In genomic region chr11:17259519-17259918, GRCh38 we compare ENCODE assay signal across 17 cellular contexts. TPM values are rescaled to one million over a fixed set of nuclear protein-coding genes. Genes with fewer than 3 reads are reported as not detected.
DNase-seq lines count a peak whose midpoint lies in the region; ATAC-seq, FAIRE-seq and TF ChIP-seq lines count a peak whose summit lies in the region.
"Had no signal": no experiment of that assay in that cellular context is flagged by ENCODE, and none has a peak within 500 bp of the region (broad histone marks: within the 10 kb centered on the region; RNA-seq: fewer than 3 reads in every experiment).

No MANE protein-coding gene starts in this region.

- no peak overlapping the region for H3K4me3 Mint-ChIP-seq in activated CD8-positive, alpha-beta T cell treated with anti-CD3 and anti-CD28 coated beads for 36 hours
- no peak overlapping the region for H3K4me3 Mint-ChIP-seq in activated CD8-positive, alpha-beta T cell treated with anti-CD3 and anti-CD28 coated beads, Interleukin-2, amount 10 ng/mL, durations not matched to agents 7 days and 5 days
- H3K4me3 Mint-ChIP-seq: CD8-positive, alpha-beta T cell had no signal

- H3K4me1 Mint-ChIP-seq in activated CD8-positive, alpha-beta T cell treated with anti-CD3 and anti-CD28 coated beads for 36 hours (ENCODE audit: low read depth): peaks cover 24% of the 10 kb centered on the region
- H3K4me1 Mint-ChIP-seq in activated CD8-positive, alpha-beta T cell treated with anti-CD3 and anti-CD28 coated beads, Interleukin-2, amount 10 ng/mL, durations not matched to agents 7 days and 5 days (ENCODE audit: low read depth): peaks cover 10% of the 10 kb centered on the region

- H3K27me3 ChIP-seq in bronchial epithelial cell (ENCODE audit: control insufficient read depth, insufficient read depth, low read length) (no peaks in the 10 kb centered on the region), smooth muscle cell (ENCODE audit: low read depth) (no peaks in the 10 kb centered on the region)

- POLR2A ChIA-PET in activated CD8-positive, alpha-beta T cell treated with anti-CD3 and anti-CD28 coated beads for 36 hours (lab: Charles Lee): no interaction called here
- POLR2A ChIA-PET in activated CD8-positive, alpha-beta T cell treated with anti-CD3 and anti-CD28 coated beads, Interleukin-2, amount 10 ng/mL, durations not matched to agents 7 days and 5 days (lab: Charles Lee): no interaction called here
- POLR2A ChIA-PET in GM10248 (lab: Yijun Ruan, JAX): no interaction called here

- 94% methylated on average over 1 of the region's 1 CpG for WGBS in smooth muscle cell (ENCODE audit: low lambda C conversion rate)

- no peak for DNase-seq in activated CD8-positive, alpha-beta T cell treated with anti-CD3 and anti-CD28 coated beads for 36 hours
- no peak for DNase-seq in activated CD8-positive, alpha-beta T cell treated with anti-CD3 and anti-CD28 coated beads, Interleukin-2, amount 10 ng/mL, durations not matched to agents 7 days and 5 days
- DNase-seq in NCI-H226 (peak; percentile 55), bronchial epithelial cell (ENCODE audit: low read depth) (peak; percentile 76), smooth muscle cell (lab: John Stamatoyannopoulos, UW; ENCODE audit: unreplicated experiment) (no peak), GM10248 (ENCODE audit: extremely low spot score) (no peak)
- DNase-seq: 8988T; CD8-positive, alpha-beta T cell; DMS79; Kasumi-1; NCI-H1105 treated with DMSO at 0.1 percent for 48 hours; NCI-H187; NCI-H69; SHP77 treated with DMSO at 0.1 percent for 48 hours had no signal

- intact Hi-C loops in activated CD8-positive, alpha-beta T cell treated with anti-CD3 and anti-CD28 coated beads for 36 hours (cut with micrococcal nuclease): no loop called here

- H3K27ac Mint-ChIP-seq in activated CD8-positive, alpha-beta T cell treated with anti-CD3 and anti-CD28 coated beads for 36 hours: no peak overlapping the region
- H3K27ac Mint-ChIP-seq in activated CD8-positive, alpha-beta T cell treated with anti-CD3 and anti-CD28 coated beads, Interleukin-2, amount 10 ng/mL, durations not matched to agents 7 days and 5 days: no peak overlapping the region
- H3K27ac Mint-ChIP-seq: CD8-positive, alpha-beta T cell had no signal

- H2AFZ ChIP-seq in smooth muscle cell (ENCODE audit: low read depth): no peak overlapping the region

- FAIRE-seq in bronchial epithelial cell (lab: Jason Lieb, UNC): no peak
- FAIRE-seq: D721Med had no signal

- H3K27me3 Mint-ChIP-seq in activated CD8-positive, alpha-beta T cell treated with anti-CD3 and anti-CD28 coated beads for 36 hours: no peaks in the 10 kb centered on the region
- H3K27me3 Mint-ChIP-seq in activated CD8-positive, alpha-beta T cell treated with anti-CD3 and anti-CD28 coated beads, Interleukin-2, amount 10 ng/mL, durations not matched to agents 7 days and 5 days (ENCODE audit: low read depth): peaks cover 14% of the 10 kb centered on the region

- no peak for TF ChIP-seq CTCF in activated CD8-positive, alpha-beta T cell treated with anti-CD3 and anti-CD28 coated beads for 36 hours (IDR thresholded peaks at IDR 0.05)
- TF ChIP-seq CTCF in bronchial epithelial cell (IDR thresholded peaks at IDR 0.05; ENCODE audit: insufficient read depth, low read length, severe bottlenecking) (no peak), smooth muscle cell (IDR thresholded peaks at IDR 0.05; ENCODE audit: borderline replicate concordance, insufficient read depth, poor library complexity, severe bottlenecking) (no peak), GM10248 (IDR thresholded peaks at IDR 0.05; ENCODE audit: control extremely low read depth, extremely low read depth, low read depth, missing control alignments) (no peak)

- H3K79me2 ChIP-seq in smooth muscle cell (ENCODE audit: low read depth): no peaks in the 10 kb centered on the region

- H3K9me3 Mint-ChIP-seq in activated CD8-positive, alpha-beta T cell treated with anti-CD3 and anti-CD28 coated beads for 36 hours: no peaks in the 10 kb centered on the region
- no peaks in the 10 kb centered on the region for H3K9me3 Mint-ChIP-seq in activated CD8-positive, alpha-beta T cell treated with anti-CD3 and anti-CD28 coated beads, Interleukin-2, amount 10 ng/mL, durations not matched to agents 7 days and 5 days (ENCODE audit: insufficient read depth)
- H3K9me3 Mint-ChIP-seq: CD8-positive, alpha-beta T cell had no signal

- CTCF ChIA-PET in activated CD8-positive, alpha-beta T cell treated with anti-CD3 and anti-CD28 coated beads for 36 hours (lab: Charles Lee): interaction anchor here (1.7 kb wide), 2 partner anchors 22 to 30 kb away, joined by 4 read pairs; no protein-coding TSS in a partner anchor
- CTCF ChIA-PET in activated CD8-positive, alpha-beta T cell treated with anti-CD3 and anti-CD28 coated beads, Interleukin-2, amount 10 ng/mL, durations not matched to agents 7 days and 5 days (lab: Charles Lee): interaction anchor here (0.9 to 1.4 kb wide), 3 partner anchors 14 to 94 kb away, joined by 3 read pairs; no protein-coding TSS in a partner anchor
- CTCF ChIA-PET in GM10248 (lab: Yijun Ruan, JAX): interaction anchor here (0.8 to 2.2 kb wide), 3 partner anchors 9 to 36 kb away, joined by 3 to 6 read pairs (median 3); no protein-coding TSS in a partner anchor

- ATAC-seq in activated CD8-positive, alpha-beta T cell treated with anti-CD3 and anti-CD28 coated beads for 36 hours: peak; percentile 14
- no peak for ATAC-seq in activated CD8-positive, alpha-beta T cell treated with anti-CD3 and anti-CD28 coated beads, Interleukin-2, amount 10 ng/mL, durations not matched to agents 7 days and 5 days
- ATAC-seq in GM18858 (IDR thresholded peaks at IDR 0.05; ENCODE audit: unreplicated experiment) (no peak), HG03469 (IDR thresholded peaks at IDR 0.05; ENCODE audit: unreplicated experiment) (no peak)
- ATAC-seq: CD8-positive, alpha-beta T cell had no signal

- H3K4me2 ChIP-seq in smooth muscle cell: no peak overlapping the region

- H3F3A ChIP-seq in smooth muscle cell (ENCODE audit: low read depth): no peaks in the 10 kb centered on the region

- H3K36me3 ChIP-seq in bronchial epithelial cell (ENCODE audit: control insufficient read depth, insufficient read depth, low read length) (no peaks in the 10 kb centered on the region), smooth muscle cell (ENCODE audit: low read depth) (no peaks in the 10 kb centered on the region)

- no peak overlapping the region for H3K4me3 ChIP-seq in bronchial epithelial cell (ENCODE audit: low read depth, low read length)
- no peak overlapping the region for H3K4me3 ChIP-seq in smooth muscle cell

- no peaks in the 10 kb centered on the region for H4K20me1 ChIP-seq in smooth muscle cell (ENCODE audit: low read depth)

- peak overlapping the region; percentile 43 for H3K9ac ChIP-seq in smooth muscle cell (ENCODE audit: low read depth)

- H3K4me1 ChIP-seq in smooth muscle cell (ENCODE audit: low read depth): no peaks in the 10 kb centered on the region

- H3K9me3 ChIP-seq in smooth muscle cell (replicated peaks; ENCODE audit: low read depth): no peaks in the 10 kb centered on the region

- H3K36me3 Mint-ChIP-seq in activated CD8-positive, alpha-beta T cell treated with anti-CD3 and anti-CD28 coated beads for 36 hours (ENCODE audit: low read depth): no peaks in the 10 kb centered on the region
- H3K36me3 Mint-ChIP-seq in activated CD8-positive, alpha-beta T cell treated with anti-CD3 and anti-CD28 coated beads, Interleukin-2, amount 10 ng/mL, durations not matched to agents 7 days and 5 days (ENCODE audit: low read depth): no peaks in the 10 kb centered on the region
- H3K36me3 Mint-ChIP-seq: CD8-positive, alpha-beta T cell had no signal

- H3K27ac ChIP-seq in smooth muscle cell (ENCODE audit: low read depth): peak overlapping the region; percentile 90

RNA-seq across cellular contexts. Expression of gene NUCB2, which starts 17.0 kb away (rescaled TPM):
- 10 to 100 TPM; 81.9 to 86.0 TPM for total RNA-seq in activated CD8-positive, alpha-beta T cell treated with anti-CD3 and anti-CD28 coated beads for 36 hours
- 100 to 1,000 TPM; 187 to 210 TPM for total RNA-seq in activated CD8-positive, alpha-beta T cell treated with anti-CD3 and anti-CD28 coated beads, Interleukin-2, amount 10 ng/mL, durations not matched to agents 7 days and 5 days
- total RNA-seq in bronchial epithelial cell: 47.7 and 84.2 TPM in 2 replicates
- total RNA-seq in smooth muscle cell: 91.2 and 118 TPM in 2 replicates
- 148 and 177 TPM in 2 replicates for polyA plus RNA-seq in smooth muscle cell

RNA-seq across cellular contexts. Expression of gene PIK3C2A, which starts 51.7 kb away (rescaled TPM):
- total RNA-seq in activated CD8-positive, alpha-beta T cell treated with anti-CD3 and anti-CD28 coated beads for 36 hours: 10 to 100 TPM; 24.1 to 29.3 TPM
- 10 to 100 TPM; 21.5 to 24.9 TPM for total RNA-seq in activated CD8-positive, alpha-beta T cell treated with anti-CD3 and anti-CD28 coated beads, Interleukin-2, amount 10 ng/mL, durations not matched to agents 7 days and 5 days
- total RNA-seq in bronchial epithelial cell (35.0 and 40.3 TPM in 2 replicates), smooth muscle cell (50.6 and 58.8 TPM in 2 replicates)
- polyA plus RNA-seq in smooth muscle cell: 10.0 and 13.6 TPM in 2 replicates

Comparison
In these comparisons a context has a peak if more than half of its experiments do, and no peak if none do; other contexts are left out.
1. DNase-seq: peak in NCI-H226 (single experiment) and bronchial epithelial cell (single experiment); none in activated CD8-positive, alpha-beta T cell treated with anti-CD3 and anti-CD28 coated beads for 36 hours (single experiment), activated CD8-positive, alpha-beta T cell treated with anti-CD3 and anti-CD28 coated beads, Interleukin-2, amount 10 ng/mL, durations not matched to agents 7 days and 5 days (single experiment), smooth muscle cell (single experiment) and GM10248 (single experiment).